Comparison of ENCODE assay signal across 16 cellular contexts in the genomic region with DNA sequence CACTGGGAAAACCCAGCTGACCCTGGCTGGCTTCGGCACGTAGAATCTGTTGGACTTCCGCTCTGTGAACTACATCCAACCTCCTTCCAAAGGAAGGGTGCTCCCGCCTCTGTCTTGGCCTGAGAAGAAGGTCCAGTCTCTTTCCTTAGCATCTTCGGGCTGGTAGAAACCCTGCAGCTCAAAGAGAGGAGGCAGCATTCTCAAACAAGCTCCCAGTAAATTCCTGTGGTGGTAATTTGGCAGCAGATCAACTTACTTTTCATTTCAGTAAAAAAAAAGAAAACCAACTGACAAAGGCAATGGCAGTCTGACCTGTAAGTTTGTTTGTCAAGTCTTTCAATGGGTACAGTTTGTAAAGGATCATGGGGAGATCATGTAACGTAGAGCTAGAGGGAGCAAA.
DNase-seq lines count a peak whose midpoint lies in the region; ATAC-seq and TF ChIP-seq lines count a peak whose summit lies in the region.
"Had no signal": no experiment of that assay in that cellular context is flagged by ENCODE, and none has a peak within 500 bp of the region (broad histone marks: within the 10 kb centered on the region; RNA-seq: fewer than 3 reads in every experiment).

No MANE protein-coding gene starts in this region.

- ATAC-seq in GM19452 (IDR thresholded peaks at IDR 0.05; ENCODE audit: unreplicated experiment) (no peak), GM21526 (IDR thresholded peaks at IDR 0.05; ENCODE audit: low FRiP score, unreplicated experiment) (no peak)

- DNase-seq in AG10803 (ENCODE audit: low read depth) (peak; percentile 53), LoVo (ENCODE audit: low spot score) (peak; percentile 18), astrocyte of the hippocampus (ENCODE audit: low read depth, low spot score) (peak; percentile 85), fibroblast of villous mesenchyme (ENCODE audit: low read depth) (peak; percentile 5), Caco-2 (no peak), NCI-H1930 (lab: John Stamatoyannopoulos, UW) (no peak)
- DNase-seq: CD4-positive, alpha-beta memory T cell; GOT3; NCI-H1092 treated with DMSO at 0.1 percent for 48 hours; NCI-H1694 treated with DMSO at 0.1 percent for 48 hours; NCI-H2171 treated with DMSO at 0.1 percent for 48 hours; NCI-H510A treated with DMSO at 0.1 percent for 48 hours had no signal

- no peaks in the 10 kb centered on the region for H3K4me1 ChIP-seq in Caco-2
- H3K4me1 ChIP-seq: BE2C had no signal

- H3K4me3 ChIP-seq in AG10803 (ENCODE audit: low read length), result no peak overlapping the region
- no peak overlapping the region for H3K4me3 ChIP-seq in fibroblast of villous mesenchyme (ENCODE audit: low read depth, low read length)
- no peak overlapping the region for H3K4me3 ChIP-seq in Caco-2 (ENCODE audit: low read depth, low read length)
- H3K4me3 ChIP-seq: K562 had no signal

- no TSS peak for BruUV-seq in Caco-2 (replicated peaks; lab: Mats Ljungman, UMichigan)

- H3K36me3 Mint-ChIP-seq in Caco-2 (ENCODE audit: insufficient read depth, unreplicated experiment), result no peaks in the 10 kb centered on the region
- H3K36me3 Mint-ChIP-seq: CD4-positive, alpha-beta memory T cell had no signal

- H3K27ac Mint-ChIP-seq in Caco-2 (ENCODE audit: unreplicated experiment), result no peak overlapping the region
- H3K27ac Mint-ChIP-seq: CD4-positive, alpha-beta memory T cell had no signal

- CTCF ChIA-PET in Caco-2 (lab: Charles Lee), result no interaction called here

- intact Hi-C loops in Caco-2 (cut with micrococcal nuclease; ENCODE audit: unreplicated experiment), result no loop called here

- no peaks in the 10 kb centered on the region for H3K27me3 ChIP-seq in Caco-2 (replicated peaks; ENCODE audit: control insufficient read depth, insufficient read depth, low read length)
- H3K27me3 ChIP-seq: BE2C had no signal

- no peaks in the 10 kb centered on the region for H3K4me1 Mint-ChIP-seq in Caco-2 (ENCODE audit: low read depth, unreplicated experiment)
- H3K4me1 Mint-ChIP-seq: CD4-positive, alpha-beta memory T cell had no signal

- H3K9me3 Mint-ChIP-seq in Caco-2 (ENCODE audit: unreplicated experiment), result peaks cover 9% of the 10 kb centered on the region

- TF ChIP-seq CTCF in AG10803 (conservative IDR thresholded peaks at IDR 0.05; ENCODE audit: low read length), result peak; percentile 35
- TF ChIP-seq CTCF in fibroblast of villous mesenchyme (IDR thresholded peaks at IDR 0.05; ENCODE audit: insufficient read depth, low read depth, low read length), result no peak
- no peak for TF ChIP-seq CTCF in Caco-2 (IDR thresholded peaks at IDR 0.05; ENCODE audit: insufficient read depth in 1 of 2, low read depth in 1 of 2, low read length in 1 of 2, severe bottlenecking in 1 of 2, unreplicated experiment in 1 of 2)

- no peaks in the 10 kb centered on the region for H3K36me3 ChIP-seq in Caco-2 (ENCODE audit: control insufficient read depth, insufficient read depth, low read length)
- H3K36me3 ChIP-seq: BE2C had no signal

- POLR2A ChIA-PET in Caco-2 (lab: Charles Lee), result no interaction called here

- no peak overlapping the region for H3K4me3 Mint-ChIP-seq in Caco-2 (ENCODE audit: unreplicated experiment)
- H3K4me3 Mint-ChIP-seq: CD4-positive, alpha-beta memory T cell had no signal

- H3K9me3 ChIP-seq in Caco-2, result no peaks in the 10 kb centered on the region
- H3K9me3 ChIP-seq: BE2C had no signal

- peaks cover 4% of the 10 kb centered on the region for H3K27me3 Mint-ChIP-seq in Caco-2 (ENCODE audit: insufficient read depth, unreplicated experiment)

Comparison
In these comparisons a context has a peak if more than half of its experiments do, and no peak if none do; other contexts are left out.
1. DNase-seq: peak in AG10803 (single experiment), LoVo (single experiment), astrocyte of the hippocampus (single experiment) and fibroblast of villous mesenchyme (single experiment); none in Caco-2 (0 of 2) and NCI-H1930 (0 of 2).